ENCODE assay signal across 22 cellular contexts in genomic region chr11:112134473-112134872, GRCh38. TPM values are rescaled to one million over a fixed set of nuclear protein-coding genes. Genes with fewer than 3 reads are reported as not detected.
"Had no signal": no experiment of that assay in that cellular context is flagged by ENCODE, and none has a peak within 500 bp of the region (broad histone marks: within the 10 kb centered on the region; RNA-seq: fewer than 3 reads in every experiment).

No MANE protein-coding gene starts in this region.

- H3K27ac ChIP-seq: SJSA1, SK-N-MC had no signal

- ATAC-seq: HepG2 had no signal

- H3K27me3 ChIP-seq: MG63, SJSA1 had no signal

- H3K4me1 ChIP-seq: SJSA1 had no signal

- DNase-seq: IMR-90, Karpas-422, KG1, MG63, NCI-H1092, NCI-H1417, NCI-H1436 treated with DMSO at 0.1 percent for 48 hours, NCI-H1694, NCI-H187 treated with DMSO at 0.1 percent for 48 hours, NCI-H2029 treated with DMSO at 0.1 percent for 48 hours, NCI-H2107, NCI-H2227 treated with DMSO at 0.1 percent for 48 hours, NCI-H524 treated with DMSO at 0.1 percent for 48 hours, NCI-H69, NCI-H774, Right ventricle myocardium superior, RPMI8226, SIG-M5 had no signal

- H3K9me3 ChIP-seq: MG63, SJSA1 had no signal

RNA-seq across cellular contexts. Expression of gene TEX12, which starts 32.7 kb away (rescaled TPM):
- total RNA-seq: HepG2, HT-29, IMR-90, Right ventricle myocardium superior, SJSA1 had no signal
